Comparison of ENCODE assay signal across 21 cellular contexts in the genomic region with DNA sequence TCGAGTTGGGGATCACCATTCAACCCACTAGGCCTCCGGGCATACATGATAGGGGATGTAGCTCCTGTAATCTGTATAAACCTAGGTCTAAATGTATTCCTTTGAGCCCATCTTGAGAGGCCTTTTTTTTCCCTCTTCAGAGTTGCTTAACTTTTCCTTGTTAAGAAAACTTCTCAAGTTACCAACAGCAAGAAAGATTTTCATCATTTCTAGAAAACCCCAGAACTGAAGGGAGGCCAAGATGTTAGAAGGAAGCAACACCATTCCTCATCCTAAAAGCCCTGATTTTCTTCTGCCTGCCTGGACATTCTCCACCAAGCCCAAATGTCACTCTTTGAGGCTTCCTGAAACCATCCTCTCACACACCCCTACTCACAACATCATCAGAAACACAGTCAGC.
"Had no signal": no experiment of that assay in that cellular context is flagged by ENCODE, and none has a peak within 500 bp of the region (broad histone marks: within the 10 kb centered on the region; RNA-seq: fewer than 3 reads in every experiment).

No MANE protein-coding gene starts in this region.

- H3K79me2 ChIP-seq: parathyroid adenoma had no signal

- DNase-seq: effector memory CD8-positive, alpha-beta T cell; foreskin fibroblast; glutamatergic neuron; left lung; lower lobe of right lung; natural killer cell; nucleus accumbens; stimulated activated CD4-positive, alpha-beta T cell treated with anti-CD3 and anti-CD28 coated beads, Interleukin-12 subunit alpha, Interleukin-12 subunit beta, amount 100 ng/mL, for 4 hours; stimulated activated naive CD4-positive, alpha-beta T cell; thyroid gland had no signal

- H3K9me3 ChIP-seq: gastroesophageal sphincter, left lung, lower lobe of right lung, prostate gland, suprapubic skin, thyroid gland had no signal

- H2AFZ ChIP-seq: neural progenitor cell, parathyroid adenoma had no signal

- H3K36me3 ChIP-seq: gastroesophageal sphincter, left lung, lower lobe of right lung, neural progenitor cell, prostate gland, suprapubic skin, thyroid gland had no signal

- H3K9ac ChIP-seq: neural progenitor cell, parathyroid adenoma had no signal

- H3K27ac Mint-ChIP-seq: dendritic cell treated with granulocyte-macrophage colony-stimulating factor and Interleukin-4, amounts not matched to agents 40 ng/mL and 50 ng/mL, for 4 days; effector memory CD8-positive, alpha-beta T cell; memory B cell; mesothelial cell of epicardium; natural killer cell; neural progenitor cell; type B pancreatic cell had no signal

- H3K4me3 ChIP-seq: gastroesophageal sphincter, left lung, lower lobe of right lung, neural progenitor cell, prostate gland, skin epidermis, suprapubic skin, thyroid gland had no signal

- H3K4me1 Mint-ChIP-seq: memory B cell, mesothelial cell of epicardium, natural killer cell had no signal

- H3K4me3 Mint-ChIP-seq: dendritic cell treated with granulocyte-macrophage colony-stimulating factor and Interleukin-4, amounts not matched to agents 40 ng/mL and 50 ng/mL, for 4 days; effector memory CD8-positive, alpha-beta T cell; memory B cell; mesothelial cell of epicardium; natural killer cell; neural progenitor cell; type B pancreatic cell had no signal

- H3K9me3 Mint-ChIP-seq: dendritic cell treated with granulocyte-macrophage colony-stimulating factor and Interleukin-4, amounts not matched to agents 40 ng/mL and 50 ng/mL, for 4 days; effector memory CD8-positive, alpha-beta T cell; memory B cell; mesothelial cell of epicardium; natural killer cell; neural progenitor cell; type B pancreatic cell had no signal

- ATAC-seq: effector memory CD8-positive, alpha-beta T cell; gastroesophageal sphincter; left lung; lower lobe of right lung; natural killer cell; sciatic nerve had no signal

- H3K4me1 ChIP-seq: gastroesophageal sphincter, left lung, lower lobe of right lung, parathyroid adenoma, prostate gland, suprapubic skin, thyroid gland had no signal

- H3K4me2 ChIP-seq: neural progenitor cell had no signal

- H3K27ac ChIP-seq: gastroesophageal sphincter, left lung, lower lobe of right lung, neural progenitor cell, parathyroid adenoma, prostate gland, skin epidermis, suprapubic skin, thyroid gland had no signal

- H3K27me3 ChIP-seq: left lung, suprapubic skin, thyroid gland had no signal
